Comparison of ENCODE assay signal across 8 cellular contexts in genomic region chr1:86018311-86018923, GRCh38.
DNase-seq lines count a peak whose midpoint lies in the region; ATAC-seq, FAIRE-seq and TF ChIP-seq lines count a peak whose summit lies in the region.

No MANE protein-coding gene starts in this region.

- peak; percentile 82 for FAIRE-seq in RCC 7860 (lab: Jason Lieb, UNC)

- H3K4me1 ChIP-seq in esophagus squamous epithelium (no peaks in the 10 kb centered on the region), psoas muscle (no peaks in the 10 kb centered on the region)

- 33 to 35% methylated on average over 2 of the region's 2 CpGs for WGBS in esophagus squamous epithelium, 2 donors
- WGBS in psoas muscle, 3 donors = 47 to 50% (median 47%) methylated on average over 2 of the region's 2 CpGs

- no peaks in the 10 kb centered on the region for H3K4me1 Mint-ChIP-seq in activated CD4-positive, alpha-beta memory T cell treated with anti-CD3 and anti-CD28 coated beads for 36 hours (ENCODE audit: low read depth)

- H3K36me3 Mint-ChIP-seq in activated CD4-positive, alpha-beta memory T cell treated with anti-CD3 and anti-CD28 coated beads for 36 hours = no peaks in the 10 kb centered on the region

- peak; percentile 44 for ATAC-seq in GM18870 (IDR thresholded peaks at IDR 0.05; ENCODE audit: unreplicated experiment)
- ATAC-seq in HG03439 (IDR thresholded peaks at IDR 0.05; ENCODE audit: unreplicated experiment) = peak; percentile 63
- ATAC-seq in psoas muscle = no peak

- no peak overlapping the region for H3K27ac Mint-ChIP-seq in activated CD4-positive, alpha-beta memory T cell treated with anti-CD3 and anti-CD28 coated beads for 36 hours

- peak; percentile 20 for DNase-seq in DMS153 (lab: John Stamatoyannopoulos, UW)
- peak; percentile 23 for DNase-seq in RCC 7860 (ENCODE audit: low spot score)
- no peak for DNase-seq in esophagus squamous epithelium (lab: John Stamatoyannopoulos, UW)
- DNase-seq in psoas muscle = no peak
- no peak for DNase-seq in NCI-H2227 treated with DMSO at 0.1 percent for 48 hours (lab: John Stamatoyannopoulos, UW)
- no peak for DNase-seq in activated CD4-positive, alpha-beta memory T cell treated with anti-CD3 and anti-CD28 coated beads for 36 hours

- H3K36me3 ChIP-seq in esophagus squamous epithelium (no peaks in the 10 kb centered on the region), psoas muscle (ENCODE audit: insufficient read depth in 1 of 2, low read depth in 1 of 2) (no peaks in the 10 kb centered on the region)

- no peaks in the 10 kb centered on the region for H3K27me3 Mint-ChIP-seq in activated CD4-positive, alpha-beta memory T cell treated with anti-CD3 and anti-CD28 coated beads for 36 hours

- POLR2A ChIA-PET in activated CD4-positive, alpha-beta memory T cell treated with anti-CD3 and anti-CD28 coated beads for 36 hours (lab: Charles Lee) = no interaction called here

- H3K27ac ChIP-seq in esophagus squamous epithelium (no peak overlapping the region), psoas muscle (no peak overlapping the region)

- no peak for TF ChIP-seq POLR2A in esophagus squamous epithelium (IDR thresholded peaks at IDR 0.05)

- H3K4me3 ChIP-seq in esophagus squamous epithelium (no peak overlapping the region), psoas muscle (no peak overlapping the region)

- no peak overlapping the region for H3K4me3 Mint-ChIP-seq in activated CD4-positive, alpha-beta memory T cell treated with anti-CD3 and anti-CD28 coated beads for 36 hours

- intact Hi-C loops in esophagus squamous epithelium (cut with DNase I) = no loop called here
- intact Hi-C loops in psoas muscle (cut with DNase I) = loop anchor here in 1 of 2 donors (10.0 kb wide), 1 partner anchor 714 kb away; no protein-coding TSS in a partner anchor
- intact Hi-C loops in activated CD4-positive, alpha-beta memory T cell treated with anti-CD3 and anti-CD28 coated beads for 36 hours (cut with micrococcal nuclease) = loop anchor here (1.0 to 10.0 kb wide), 2 partner anchors 710 to 1074 kb away; no protein-coding TSS in a partner anchor

- no peaks in the 10 kb centered on the region for H3K9me3 Mint-ChIP-seq in activated CD4-positive, alpha-beta memory T cell treated with anti-CD3 and anti-CD28 coated beads for 36 hours

- peak in 4 of 6 experiments; percentile 26 to 54 (median 47) for TF ChIP-seq CTCF in esophagus squamous epithelium (IDR thresholded peaks at IDR 0.05)
- peak; percentile 62 for TF ChIP-seq CTCF in psoas muscle (IDR thresholded peaks at IDR 0.05)

- H3K27me3 ChIP-seq in esophagus squamous epithelium (no peaks in the 10 kb centered on the region), psoas muscle (ENCODE audit: insufficient read depth in 3 of 3, low read length in 2 of 3) (no peaks in the 10 kb centered on the region)

- CTCF ChIA-PET in activated CD4-positive, alpha-beta memory T cell treated with anti-CD3 and anti-CD28 coated beads for 36 hours (lab: Charles Lee) = interaction anchor here (0.6 to 1.2 kb wide), 10 partner anchors 13 to 710 kb away, joined by 3 to 6 read pairs (median 3); partner anchors contain the start of gene ZNHIT6

- H3K9me3 ChIP-seq in esophagus squamous epithelium (no peaks in the 10 kb centered on the region), psoas muscle (no peaks in the 10 kb centered on the region)

Comparison
In these comparisons a context has a peak if more than half of its experiments do, and no peak if none do; other contexts are left out.
1. DNase-seq: peak in DMS153 (single experiment) and RCC 7860 (single experiment); none in esophagus squamous epithelium (single experiment), psoas muscle (0 of 2), NCI-H2227 treated with DMSO at 0.1 percent for 48 hours (single experiment) and activated CD4-positive, alpha-beta memory T cell treated with anti-CD3 and anti-CD28 coated beads for 36 hours (single experiment).
2. ATAC-seq: peak in GM18870 (single experiment) and HG03439 (single experiment); none in psoas muscle (0 of 4).